1 cellular context compared by ENCODE assay signal in genomic region chr12:54273981-54274380, GRCh38.
TF ChIP-seq lines count a peak whose summit lies in the region.

No MANE protein-coding gene starts in this region.

TF ChIP-seq in HEK293, 187 proteins besides CTCF, POLR2A, EP300 and RAD21 (continued from another document and continues in another):
- TF ChIP-seq REST (tag by site-specific recombination; IDR thresholded peaks at IDR 0.05) (no peak), WT1 (tag by site-specific recombination; IDR thresholded peaks at IDR 0.05) (no peak), PRDM2 (tag by site-specific recombination; IDR thresholded peaks at IDR 0.05; ENCODE audit: borderline replicate concordance) (no peak), ZNF747 (tag by site-specific recombination; IDR thresholded peaks at IDR 0.05) (no peak), IKZF3 (tag by site-specific recombination; IDR thresholded peaks at IDR 0.05) (peak; percentile 91), HOXC10 (CRISPR knock-in tag; IDR thresholded peaks at IDR 0.05) (no peak), ZNF23 (tag by site-specific recombination; IDR thresholded peaks at IDR 0.05; ENCODE audit: borderline replicate concordance) (no peak), ZNF157 (tag by site-specific recombination; IDR thresholded peaks at IDR 0.05) (no peak), ZNF521 (tag by site-specific recombination; IDR thresholded peaks at IDR 0.05) (no peak), REPIN1 (tag by site-specific recombination; IDR thresholded peaks at IDR 0.05; ENCODE audit: low read depth) (no peak), ZNF335 (tag by site-specific recombination; conservative IDR thresholded peaks at IDR 0.05) (no peak), PRDM4 (tag by site-specific recombination; IDR thresholded peaks at IDR 0.05) (peak; percentile 65; the same call in 1 of the 2 replicates), ZIC2 (tag by site-specific recombination; IDR thresholded peaks at IDR 0.05) (peak; percentile 81), ZNF366 (tag by site-specific recombination; conservative IDR thresholded peaks at IDR 0.05) (no peak), ZNF266 (tag by site-specific recombination; IDR thresholded peaks at IDR 0.05; ENCODE audit: low read depth) (no peak), ZNF391 (tag by site-specific recombination; IDR thresholded peaks at IDR 0.05; ENCODE audit: borderline replicate concordance, low read depth) (no peak), ZFP3 (tag by site-specific recombination; IDR thresholded peaks at IDR 0.05; ENCODE audit: low read depth) (no peak), INSM2 (tag by site-specific recombination; IDR thresholded peaks at IDR 0.05) (0 out of 2 replicates have a peak, but pooled peaks have one; percentile 27), ZNF707 (tag by site-specific recombination; IDR thresholded peaks at IDR 0.05) (no peak), ZNF10 (tag by site-specific recombination; IDR thresholded peaks at IDR 0.05) (no peak), KLF17 (tag by site-specific recombination; IDR thresholded peaks at IDR 0.05) (no peak), ZNF843 (tag by site-specific recombination; IDR thresholded peaks at IDR 0.05) (peak; percentile 75; the same call in 1 of the 2 replicates), EGR2 (tag by site-specific recombination; IDR thresholded peaks at IDR 0.05; ENCODE audit: low read depth) (no peak), ZNF18 (tag by site-specific recombination; IDR thresholded peaks at IDR 0.05) (no peak), HOXA7 (CRISPR knock-in tag; IDR thresholded peaks at IDR 0.05; ENCODE audit: borderline replicate concordance) (no peak), ZNF596 (tag by site-specific recombination; IDR thresholded peaks at IDR 0.05) (no peak), KLF1 (tag by site-specific recombination; IDR thresholded peaks at IDR 0.05) (no peak), HOXD13 (CRISPR knock-in tag; IDR thresholded peaks at IDR 0.05; ENCODE audit: borderline replicate concordance) (no peak), ZSCAN16 (tag by site-specific recombination; IDR thresholded peaks at IDR 0.05) (peak; percentile 92), ZNF449 (tag by site-specific recombination; IDR thresholded peaks at IDR 0.05) (no peak), ZNF558 (tag by site-specific recombination; IDR thresholded peaks at IDR 0.05) (peak; percentile 48; the same call in 1 of the 2 replicates), SETDB1 (IDR thresholded peaks at IDR 0.05; ENCODE audit: insufficient read length, low read length) (no peak), HIC1 (tag by site-specific recombination; IDR thresholded peaks at IDR 0.05) (no peak), ZNF658 (tag by site-specific recombination; IDR thresholded peaks at IDR 0.05) (no peak), ZNF624 (tag by site-specific recombination; IDR thresholded peaks at IDR 0.05) (no peak), ZNF660 (tag by site-specific recombination; IDR thresholded peaks at IDR 0.05) (no peak), ZNF155 (tag by site-specific recombination; IDR thresholded peaks at IDR 0.05) (no peak), SP3 (tag by site-specific recombination; IDR thresholded peaks at IDR 0.05) (no peak), ZXDB (tag by site-specific recombination; IDR thresholded peaks at IDR 0.05) (peak; percentile 24; the same call in 1 of the 2 replicates)
